ENCODE assay signal across 13 cellular contexts in genomic region chr15:71688509-71689094, GRCh38.
DNase-seq lines count a peak whose midpoint lies in the region; ATAC-seq, FAIRE-seq and TF ChIP-seq lines count a peak whose summit lies in the region.
"Had no signal": no experiment of that assay in that cellular context is flagged by ENCODE, and none has a peak within 500 bp of the region (broad histone marks: within the 10 kb centered on the region; RNA-seq: fewer than 3 reads in every experiment).

No MANE protein-coding gene starts in this region.

- no TSS peak for BruUV-seq in IMR-90 (replicated peaks; lab: Mats Ljungman, UMichigan)

- no peak overlapping the region for H3K4me3 ChIP-seq in left ventricle myocardium inferior
- no peak overlapping the region for H3K4me3 ChIP-seq in IMR-90 (ENCODE audit: insufficient read depth, low read depth, low read length)
- H3K4me3 ChIP-seq: GM12878, GM23338 had no signal

- H3K27me3 ChIP-seq in left ventricle myocardium inferior (ENCODE audit: low read depth) (no peaks in the 10 kb centered on the region), IMR-90 (ENCODE audit: control insufficient read depth, insufficient read depth, low read length) (no peaks in the 10 kb centered on the region)

- peaks cover 0 to 9% of the 10 kb centered on the region in 2 experiments; a peak in 2 of 4 replicates for H3K79me1 ChIP-seq in IMR-90 (ENCODE audit: low read depth in 1 of 2, low read length in 2 of 2)

- intact Hi-C loops in left ventricle myocardium inferior (cut with micrococcal nuclease), result no loop called here
- intact Hi-C loops in left cardiac atrium (cut with DNase I), result no loop called here
- intact Hi-C loops in IMR-90 (cut with micrococcal nuclease), result no loop called here

- H3K9me1 ChIP-seq in IMR-90 (ENCODE audit: insufficient read depth, low read length), result peaks cover 22% of the 10 kb centered on the region

- DNase-seq in left ventricle myocardium inferior (no peak), left cardiac atrium (no peak), IMR-90 (no peak), ureter (ENCODE audit: low spot score) (no peak), NCI-H187 treated with DMSO at 0.1 percent for 48 hours (lab: John Stamatoyannopoulos, UW) (no peak)
- DNase-seq: CD8-positive, alpha-beta T cell; COR-L47; DMS79; H7 had no signal

- H4K8ac ChIP-seq in IMR-90 (ENCODE audit: low read depth in 2 of 2, low read length in 2 of 2), result no peak overlapping the region

- no peak for TF ChIP-seq RAD21 in IMR-90 (IDR thresholded peaks at IDR 0.05; ENCODE audit: low read length)

- H2BK15ac ChIP-seq in IMR-90 (ENCODE audit: low read depth, low read length), result no peak overlapping the region

- H3K9ac ChIP-seq in IMR-90 (ENCODE audit: low read depth, low read length), result no peak overlapping the region

- no peak overlapping the region for H3K4me2 ChIP-seq in IMR-90 (ENCODE audit: low read depth, low read length)
- H3K4me2 ChIP-seq: GM23338 had no signal

- no peak overlapping the region for H2AK5ac ChIP-seq in IMR-90 (ENCODE audit: low read depth, low read length)

- no peak for TF ChIP-seq CTCF in left ventricle myocardium inferior (IDR thresholded peaks at IDR 0.05; ENCODE audit: borderline replicate concordance)
- no peak for TF ChIP-seq CTCF in IMR-90 (conservative IDR thresholded peaks at IDR 0.05; ENCODE audit: low read depth, low read length)

- no peak overlapping the region for H3K14ac ChIP-seq in IMR-90 (replicated peaks; ENCODE audit: low read depth, low read length)

- dilution Hi-C loops in IMR-90 (cut with HindIII; ENCODE audit: low sequenced_read_pairs, unreplicated experiment), result no loop called here

- no peak for TF ChIP-seq POLR2A in IMR-90 (IDR thresholded peaks at IDR 0.05; ENCODE audit: low read depth, low read length)

- no peak overlapping the region for H2BK5ac ChIP-seq in IMR-90 (ENCODE audit: low read depth, low read length, poor library complexity, severe bottlenecking)

- no peak overlapping the region for H2BK120ac ChIP-seq in IMR-90 (ENCODE audit: low read depth, low read length)

- H3K18ac ChIP-seq in IMR-90 (ENCODE audit: low read depth, low read length), result peak overlapping the region; percentile 36; the same call in 1 of the 2 replicates

- no peak overlapping the region for H4K5ac ChIP-seq in IMR-90 (ENCODE audit: low read depth, low read length)

- no CpG with 5 or more reads among the region's 3 CpGs for WGBS in IMR-90 (ENCODE audit: extremely low coverage in 2 of 2, insufficient read length in 1 of 2), 2 experiments

- POLR2A ChIA-PET in IMR-90 (lab: Charles Lee; ENCODE audit: unreplicated experiment), result no interaction called here

- ATAC-seq in left cardiac atrium (no peak), IMR-90 (ENCODE audit: low read depth) (no peak), GM21619 (IDR thresholded peaks at IDR 0.05; ENCODE audit: unreplicated experiment) (no peak)
- ATAC-seq: CD8-positive, alpha-beta T cell; GM12878; GM23338 had no signal

- peak overlapping the region; percentile 0 for H3K27ac ChIP-seq in left ventricle myocardium inferior (replicated peaks)
- no peak overlapping the region for H3K27ac ChIP-seq in IMR-90 (ENCODE audit: insufficient read depth, low read length)

- H4K20me1 ChIP-seq in IMR-90 (ENCODE audit: insufficient read depth, low read length), result peaks cover 18% of the 10 kb centered on the region; the same call in 1 of the 2 replicates

- FAIRE-seq in endometrium (lab: Jason Lieb, UNC), result peak; percentile 91
- FAIRE-seq: GM12878 had no signal

- peaks cover 45% of the 10 kb centered on the region for H3K4me1 ChIP-seq in left ventricle myocardium inferior
- peaks cover 18% of the 10 kb centered on the region for H3K4me1 ChIP-seq in IMR-90 (ENCODE audit: control insufficient read depth, insufficient read depth, low read length)

- CTCF ChIA-PET in IMR-90 (lab: Yijun Ruan, JAX), result no interaction called here

- in situ Hi-C loops in IMR-90 (cut with MboI; ENCODE audit: low sequenced_read_pairs), result no loop called here

- no peak overlapping the region for H2BK20ac ChIP-seq in IMR-90 (ENCODE audit: low read depth, low read length)

- no peak overlapping the region for H4K91ac ChIP-seq in IMR-90 (ENCODE audit: insufficient read depth, low read depth, low read length)

- H3K23ac ChIP-seq in IMR-90 (ENCODE audit: low read depth, low read length), result no peak overlapping the region

- no peak overlapping the region for H2AK9ac ChIP-seq in IMR-90 (replicated peaks; ENCODE audit: low read depth, low read length, poor library complexity)

- H3K36me3 ChIP-seq in left ventricle myocardium inferior, result no peaks in the 10 kb centered on the region
- H3K36me3 ChIP-seq in IMR-90 (ENCODE audit: control insufficient read depth, insufficient read depth, low read length), result no peaks in the 10 kb centered on the region

- H3K56ac ChIP-seq in IMR-90 (ENCODE audit: extremely low read depth, insufficient read depth, low read length), result no peak overlapping the region

- H3K9me3 ChIP-seq in left ventricle myocardium inferior (replicated peaks), result no peaks in the 10 kb centered on the region
- peaks cover 4% of the 10 kb centered on the region; the same call in 1 of the 2 replicates for H3K9me3 ChIP-seq in IMR-90 (ENCODE audit: control insufficient read depth, insufficient read depth, low read length)

- H2AFZ ChIP-seq in IMR-90 (replicated peaks; ENCODE audit: low read length, poor library complexity), result no peak overlapping the region
- H2AFZ ChIP-seq: GM23338 had no signal

- no peak overlapping the region for H3K4ac ChIP-seq in IMR-90 (ENCODE audit: low read depth, low read length)

TF ChIP-seq in IMR-90, 13 proteins besides CTCF, POLR2A, EP300 and RAD21:
- TF ChIP-seq CEBPB (IDR thresholded peaks at IDR 0.05; ENCODE audit: low read depth, low read length) (no peak), MAZ (IDR thresholded peaks at IDR 0.05; ENCODE audit: borderline replicate concordance, low read depth, low read length) (no peak), USF2 (IDR thresholded peaks at IDR 0.05; ENCODE audit: low read depth, low read length) (no peak), ELK1 (IDR thresholded peaks at IDR 0.05; ENCODE audit: borderline replicate concordance, low read depth, low read length) (no peak), MAFK (IDR thresholded peaks at IDR 0.05; ENCODE audit: low read depth, low read length) (no peak), RCOR1 (IDR thresholded peaks at IDR 0.05; ENCODE audit: insufficient replicate concordance, low read length) (no peak), BHLHE40 (IDR thresholded peaks at IDR 0.05; ENCODE audit: low read depth, low read length) (no peak), NFE2L2 (IDR thresholded peaks at IDR 0.05; ENCODE audit: low read depth, low read length) (no peak), SMC3 (IDR thresholded peaks at IDR 0.05; ENCODE audit: low read depth, low read length) (no peak), CHD1 (IDR thresholded peaks at IDR 0.05; ENCODE audit: low read depth, low read length) (no peak), RFX5 (IDR thresholded peaks at IDR 0.05; ENCODE audit: low read depth, low read length) (no peak), FOS (IDR thresholded peaks at IDR 0.05; ENCODE audit: low read depth, low read length) (no peak), MXI1 (IDR thresholded peaks at IDR 0.05; ENCODE audit: borderline replicate concordance, low read depth, low read length) (no peak)
